Comparison of ENCODE assay signal across 8 cellular contexts in the genomic region with DNA sequence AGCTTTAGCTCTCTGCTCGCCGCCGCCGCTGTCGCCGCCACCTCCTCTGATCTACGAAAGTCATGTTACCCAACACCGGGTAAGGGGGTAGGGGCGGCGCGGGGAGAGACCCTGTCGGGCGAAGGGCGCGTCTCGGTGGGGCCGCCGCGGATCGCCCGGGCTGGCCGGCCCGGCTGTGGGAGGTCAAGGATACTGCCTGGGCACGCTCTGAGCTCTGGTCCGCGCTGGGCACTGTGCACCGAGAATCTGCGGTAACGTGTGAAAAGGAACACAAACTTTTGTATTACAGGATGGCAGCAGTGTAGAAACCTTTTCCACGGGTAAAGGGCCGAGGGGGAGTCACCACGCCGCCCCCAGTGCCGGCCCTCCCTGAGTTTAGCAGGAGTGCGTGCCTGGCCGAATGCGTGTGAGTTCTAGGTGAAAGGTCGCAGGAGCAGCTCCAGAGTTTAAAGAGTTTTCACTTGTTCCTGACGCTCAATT. TPM values are rescaled to one million over a fixed set of nuclear protein-coding genes. Genes with fewer than 3 reads are reported as not detected.
DNase-seq lines count a peak whose midpoint lies in the region; ATAC-seq and TF ChIP-seq lines count a peak whose summit lies in the region.

A gene (plus strand): TSS at position 7 of the 480 bp plus-strand sequence. CDS start 56 bp downstream, at position 63.

- ATAC-seq in HG02588 (IDR thresholded peaks at IDR 0.05; ENCODE audit: unreplicated experiment) (peak; percentile 23), body of pancreas (peak; percentile 45)

- TF ChIP-seq CTCF in body of pancreas (IDR thresholded peaks at IDR 0.05) = no peak
- no peak for TF ChIP-seq CTCF in smooth muscle cell (IDR thresholded peaks at IDR 0.05; ENCODE audit: borderline replicate concordance, insufficient read depth, poor library complexity, severe bottlenecking)

- H2AFZ ChIP-seq in smooth muscle cell (ENCODE audit: low read depth) = peak within 1 kb of the TSS; percentile 94

- peaks cover 47% of the 10 kb centered on the region for H3K4me1 ChIP-seq in body of pancreas
- peaks cover 5% of the 10 kb centered on the region; the same call in 1 of the 2 replicates for H3K4me1 ChIP-seq in iPS-20b (ENCODE audit: insufficient read depth, low read length)
- H3K4me1 ChIP-seq in smooth muscle cell (ENCODE audit: low read depth) = peaks cover 14% of the 10 kb centered on the region

- DNase-seq in DMS79 treated with DMSO at 0.1 percent for 48 hours (lab: John Stamatoyannopoulos, UW) = peak; percentile 57
- no peak for DNase-seq in DMS79 (lab: John Stamatoyannopoulos, UW)
- DNase-seq in NCI-H460 (ENCODE audit: extremely low read depth, low read depth) = no peak
- DNase-seq in body of pancreas = peak in 3 of 4 donors; percentile 57 to 65 (median 60)
- no peak for DNase-seq in smooth muscle cell (lab: John Stamatoyannopoulos, UW; ENCODE audit: unreplicated experiment)
- DNase-seq in NK-92 treated with Interleukin-12 subunit alpha and Interleukin-12 subunit beta, amount 100 ng/mL, for 24 hours (lab: John Stamatoyannopoulos, UW) = no peak

- H3K36me3 ChIP-seq in body of pancreas (replicated peaks in 1 of 2; ENCODE audit: insufficient read depth in 1 of 2, low read depth in 2 of 2) (no peaks in the 10 kb centered on the region), iPS-20b (ENCODE audit: insufficient read depth, low read depth, low read length) (no peaks in the 10 kb centered on the region), smooth muscle cell (ENCODE audit: low read depth) (no peaks in the 10 kb centered on the region)

- H3K9ac ChIP-seq in iPS-20b (ENCODE audit: low read depth, low read length) = peak within 1 kb of the TSS; percentile 94
- peak within 1 kb of the TSS; percentile 88 for H3K9ac ChIP-seq in smooth muscle cell (ENCODE audit: low read depth)

- H3F3A ChIP-seq in smooth muscle cell (ENCODE audit: low read depth) = peaks cover 5% of the 10 kb centered on the region

- WGBS in body of pancreas, 2 donors = 0 to 1% methylated on average over 12 to 39 of the region's 39 CpGs
- under 1% methylated on average over 33 of the region's 39 CpGs for WGBS in smooth muscle cell (ENCODE audit: low lambda C conversion rate)

- intact Hi-C loops in body of pancreas (cut with DNase I) = no loop called here

- H4K20me1 ChIP-seq in smooth muscle cell (ENCODE audit: low read depth) = peaks cover 23% of the 10 kb centered on the region

- no peaks in the 10 kb centered on the region for H3K27me3 ChIP-seq in body of pancreas
- no peaks in the 10 kb centered on the region for H3K27me3 ChIP-seq in iPS-20b (ENCODE audit: insufficient read depth, low read length)
- no peaks in the 10 kb centered on the region for H3K27me3 ChIP-seq in smooth muscle cell (ENCODE audit: low read depth)

- H3K9me3 ChIP-seq in body of pancreas (no peaks in the 10 kb centered on the region), iPS-20b (ENCODE audit: insufficient read depth, low read depth, low read length) (no peaks in the 10 kb centered on the region), smooth muscle cell (replicated peaks; ENCODE audit: low read depth) (no peaks in the 10 kb centered on the region)

- peak within 1 kb of the TSS; percentile 84 for H3K4me2 ChIP-seq in smooth muscle cell

- H3K79me2 ChIP-seq in smooth muscle cell (ENCODE audit: low read depth) = peaks cover 15% of the 10 kb centered on the region

- H3K27ac ChIP-seq in body of pancreas (peak within 1 kb of the TSS; percentile 95 to 98 (median 98)), iPS-20b (ENCODE audit: low read length) (peak within 1 kb of the TSS; percentile 75), smooth muscle cell (ENCODE audit: low read depth) (peak within 1 kb of the TSS; percentile 92)

- TF ChIP-seq POLR2A in body of pancreas (IDR thresholded peaks at IDR 0.05) = no peak

- H3K4me3 ChIP-seq in body of pancreas = peak within 1 kb of the TSS; percentile 60 to 74
- peak within 1 kb of the TSS; percentile 90 for H3K4me3 ChIP-seq in iPS-20b (ENCODE audit: low read length)
- H3K4me3 ChIP-seq in smooth muscle cell = peak within 1 kb of the TSS; percentile 82

RNA-seq across cellular contexts. Expression of the gene that starts here (rescaled TPM):
- total RNA-seq in NCI-H460 (2014; rRNA removed; shearing (Covaris generic)) = 42.3 and 42.4 TPM in 2 replicates
- polyA plus RNA-seq in NCI-H460 (2014; cell fraction: nucleus; rRNA removed) = 28.5 and 29.5 TPM in 2 replicates
- 10 to 100 TPM; 20.5 to 22.7 TPM for total RNA-seq in body of pancreas
- total RNA-seq in smooth muscle cell = 18.7 and 19.4 TPM in 2 replicates
- polyA plus RNA-seq in smooth muscle cell = 8.7 and 13.6 TPM in 2 replicates

Comparison
In these comparisons a context has a peak if more than half of its experiments do, and no peak if none do; other contexts are left out.
1. DNase-seq: peak in DMS79 treated with DMSO at 0.1 percent for 48 hours (single experiment) and body of pancreas (3 of 4); none in DMS79 (single experiment), NCI-H460 (single experiment), smooth muscle cell (single experiment) and NK-92 treated with Interleukin-12 subunit alpha and Interleukin-12 subunit beta, amount 100 ng/mL, for 24 hours (single experiment).
2. Peak in every context shown above with its lines, with median percentiles within 50 percentile points of each other: H3K27ac ChIP-seq and H3K4me3 ChIP-seq.